Comparison of ENCODE assay signal across 8 cellular contexts in genomic region chr3:12758025-12758830, GRCh38. TPM values are rescaled to one million over a fixed set of nuclear protein-coding genes. Genes with fewer than 3 reads are reported as not detected.
A peak's percentile ranks its signal among the peaks of the same experiment; 100 is the strongest.
DNase-seq lines count a peak whose midpoint lies in the region; ATAC-seq and TF ChIP-seq lines count a peak whose summit lies in the region.

No MANE protein-coding gene starts in this region.

- peaks cover 10% of the 10 kb centered on the region for H3K4me1 Mint-ChIP-seq in endothelial cell (ENCODE audit: unreplicated experiment)
- H3K4me1 Mint-ChIP-seq in activated naive CD4-positive, alpha-beta T cell treated with anti-CD3 and anti-CD28 coated beads, Interleukin-2, amount 10 ng/mL, durations not matched to agents 7 days and 5 days, result peaks cover 6% of the 10 kb centered on the region

- CTCF ChIA-PET in activated naive CD4-positive, alpha-beta T cell treated with anti-CD3 and anti-CD28 coated beads, Interleukin-2, amount 10 ng/mL, durations not matched to agents 7 days and 5 days (lab: Charles Lee), result no interaction called here

- H3K36me3 ChIP-seq in sigmoid colon, result no peaks in the 10 kb centered on the region

- H3K9me3 ChIP-seq in sigmoid colon, result no peaks in the 10 kb centered on the region

- no peaks in the 10 kb centered on the region for H3K9me3 Mint-ChIP-seq in endothelial cell (ENCODE audit: unreplicated experiment)
- H3K9me3 Mint-ChIP-seq in activated naive CD4-positive, alpha-beta T cell treated with anti-CD3 and anti-CD28 coated beads, Interleukin-2, amount 10 ng/mL, durations not matched to agents 7 days and 5 days, result no peaks in the 10 kb centered on the region

- no peak for TF ChIP-seq EP300 in sigmoid colon (IDR thresholded peaks at IDR 0.05)

- TF ChIP-seq CTCF in fibroblast of villous mesenchyme (IDR thresholded peaks at IDR 0.05; ENCODE audit: insufficient read depth, low read depth, low read length), result no peak
- TF ChIP-seq CTCF in sigmoid colon (IDR thresholded peaks at IDR 0.05), result no peak
- no peak for TF ChIP-seq CTCF in endothelial cell (IDR thresholded peaks at IDR 0.05; ENCODE audit: unreplicated experiment)

- H3K27ac Mint-ChIP-seq in endothelial cell (ENCODE audit: unreplicated experiment), result no peak overlapping the region
- no peak overlapping the region for H3K27ac Mint-ChIP-seq in activated naive CD4-positive, alpha-beta T cell treated with anti-CD3 and anti-CD28 coated beads, Interleukin-2, amount 10 ng/mL, durations not matched to agents 7 days and 5 days

- peak overlapping the region; percentile 68 to 77 (median 72) for H3K27ac ChIP-seq in sigmoid colon

- no peaks in the 10 kb centered on the region for H3K36me3 Mint-ChIP-seq in endothelial cell (ENCODE audit: low read depth, unreplicated experiment)
- H3K36me3 Mint-ChIP-seq in activated naive CD4-positive, alpha-beta T cell treated with anti-CD3 and anti-CD28 coated beads, Interleukin-2, amount 10 ng/mL, durations not matched to agents 7 days and 5 days, result no peaks in the 10 kb centered on the region

- ATAC-seq in HG03469 (IDR thresholded peaks at IDR 0.05; ENCODE audit: unreplicated experiment) (no peak), GM21619 (IDR thresholded peaks at IDR 0.05; ENCODE audit: unreplicated experiment) (no peak)

- H3K27me3 ChIP-seq in sigmoid colon, result no peaks in the 10 kb centered on the region

- H3K4me3 ChIP-seq in fibroblast of villous mesenchyme (ENCODE audit: low read depth, low read length), result no peak overlapping the region
- no peak overlapping the region for H3K4me3 ChIP-seq in sigmoid colon

- intact Hi-C loops in sigmoid colon (cut with DNase I), result no loop called here

- no peak for TF ChIP-seq POLR2A in sigmoid colon (IDR thresholded peaks at IDR 0.05)

- H3K4me1 ChIP-seq in sigmoid colon, result peaks cover 0 to 14% (median 9%) of the 10 kb centered on the region in 4 donors

- H3K4me3 Mint-ChIP-seq in endothelial cell (ENCODE audit: unreplicated experiment), result no peak overlapping the region
- H3K4me3 Mint-ChIP-seq in activated naive CD4-positive, alpha-beta T cell treated with anti-CD3 and anti-CD28 coated beads, Interleukin-2, amount 10 ng/mL, durations not matched to agents 7 days and 5 days, result no peak overlapping the region

- H3K27me3 Mint-ChIP-seq in endothelial cell (ENCODE audit: unreplicated experiment), result peaks cover 4% of the 10 kb centered on the region
- peaks cover 23% of the 10 kb centered on the region for H3K27me3 Mint-ChIP-seq in activated naive CD4-positive, alpha-beta T cell treated with anti-CD3 and anti-CD28 coated beads, Interleukin-2, amount 10 ng/mL, durations not matched to agents 7 days and 5 days

- DNase-seq in GM04504 (ENCODE audit: low read depth) (peak; percentile 32), NCI-H2171 treated with DMSO at 0.1 percent for 48 hours (lab: John Stamatoyannopoulos, UW) (peak; percentile 59), fibroblast of villous mesenchyme (ENCODE audit: low read depth) (peak; percentile 68), sigmoid colon (peak; percentile 83), endothelial cell (ENCODE audit: low spot score) (no peak)
- DNase-seq in activated naive CD4-positive, alpha-beta T cell treated with anti-CD3 and anti-CD28 coated beads, Interleukin-2, amount 10 ng/mL, durations not matched to agents 7 days and 5 days, result no peak

- WGBS in sigmoid colon, 2 donors, result 30% methylated on average over 5 of the region's 5 CpGs

RNA-seq across cellular contexts. Expression of gene TMEM40, which starts 0.8 kb away (rescaled TPM):
- total RNA-seq in fibroblast of villous mesenchyme (under 0.01 TPM in 1 of 2 replicates, not detected in the other), sigmoid colon (not detected), endothelial cell (ENCODE audit: unreplicated experiment) (not detected)
- under 1 TPM in 2 of 3 donors, not detected in 1; 0.10 to 0.60 TPM for polyA plus RNA-seq in sigmoid colon

RNA-seq across cellular contexts. Expression of gene CAND2, which starts 38.3 kb away (rescaled TPM):
- total RNA-seq in fibroblast of villous mesenchyme, result 4.7 and 6.1 TPM in 2 replicates
- 10 to 100 TPM; 10.7 to 24.9 (median 14.6) TPM for total RNA-seq in sigmoid colon
- 1 to 10 TPM in 1 of 3 donors, under 1 TPM in 1, not detected in 1; 0.60 to 1.5 TPM for polyA plus RNA-seq in sigmoid colon
- total RNA-seq in endothelial cell (ENCODE audit: unreplicated experiment), result 1.8 TPM

Comparison
In these comparisons a context has a peak if more than half of its experiments do, and no peak if none do; other contexts are left out.
1. DNase-seq: peak in GM04504 (single experiment), NCI-H2171 treated with DMSO at 0.1 percent for 48 hours (single experiment), fibroblast of villous mesenchyme (single experiment) and sigmoid colon (single experiment); none in endothelial cell (single experiment) and activated naive CD4-positive, alpha-beta T cell treated with anti-CD3 and anti-CD28 coated beads, Interleukin-2, amount 10 ng/mL, durations not matched to agents 7 days and 5 days (single experiment).